ENCODE assay signal across 12 cellular contexts in genomic region chr2:190993292-190993643, GRCh38.
"Had no signal": no experiment of that assay in that cellular context is flagged by ENCODE, and none has a peak within 500 bp of the region (broad histone marks: within the 10 kb centered on the region; RNA-seq: fewer than 3 reads in every experiment).

No MANE protein-coding gene starts in this region.

- H3K27me3 ChIP-seq: gastroesophageal sphincter, pancreas had no signal

- H3K9me3 ChIP-seq: gastroesophageal sphincter, pancreas had no signal

- DNase-seq: activated CD4-positive, alpha-beta T cell treated with anti-CD3 and anti-CD28 coated beads, Interleukin-2, amount 50 U/mL, for 48 hours; activated CD4-positive, CD25-positive, alpha-beta regulatory T cell; activated CD8-positive, alpha-beta memory T cell treated with anti-CD3 and anti-CD28 coated beads, Interleukin-2, amount 50 U/mL, for 48 hours; caudate nucleus; effector memory CD4-positive, alpha-beta T cell; kidney glomerular epithelial cell; mesendoderm; pancreas; retina; stimulated activated CD4-positive, alpha-beta T cell treated with anti-CD3 and anti-CD28 coated beads, Interleukin-15, amount 100 ng/mL, for 24 hours; stimulated activated CD4-positive, alpha-beta T cell treated with anti-CD3 and anti-CD28 coated beads, Interleukin-4, amount 100 ng/mL, for 24 hours had no signal

- H3K4me3 ChIP-seq: gastroesophageal sphincter, pancreas had no signal

- H3K4me1 ChIP-seq: pancreas had no signal

- ATAC-seq: gastroesophageal sphincter, pancreas had no signal

- H3K27ac ChIP-seq: gastroesophageal sphincter, pancreas had no signal
